In the genomic region with DNA sequence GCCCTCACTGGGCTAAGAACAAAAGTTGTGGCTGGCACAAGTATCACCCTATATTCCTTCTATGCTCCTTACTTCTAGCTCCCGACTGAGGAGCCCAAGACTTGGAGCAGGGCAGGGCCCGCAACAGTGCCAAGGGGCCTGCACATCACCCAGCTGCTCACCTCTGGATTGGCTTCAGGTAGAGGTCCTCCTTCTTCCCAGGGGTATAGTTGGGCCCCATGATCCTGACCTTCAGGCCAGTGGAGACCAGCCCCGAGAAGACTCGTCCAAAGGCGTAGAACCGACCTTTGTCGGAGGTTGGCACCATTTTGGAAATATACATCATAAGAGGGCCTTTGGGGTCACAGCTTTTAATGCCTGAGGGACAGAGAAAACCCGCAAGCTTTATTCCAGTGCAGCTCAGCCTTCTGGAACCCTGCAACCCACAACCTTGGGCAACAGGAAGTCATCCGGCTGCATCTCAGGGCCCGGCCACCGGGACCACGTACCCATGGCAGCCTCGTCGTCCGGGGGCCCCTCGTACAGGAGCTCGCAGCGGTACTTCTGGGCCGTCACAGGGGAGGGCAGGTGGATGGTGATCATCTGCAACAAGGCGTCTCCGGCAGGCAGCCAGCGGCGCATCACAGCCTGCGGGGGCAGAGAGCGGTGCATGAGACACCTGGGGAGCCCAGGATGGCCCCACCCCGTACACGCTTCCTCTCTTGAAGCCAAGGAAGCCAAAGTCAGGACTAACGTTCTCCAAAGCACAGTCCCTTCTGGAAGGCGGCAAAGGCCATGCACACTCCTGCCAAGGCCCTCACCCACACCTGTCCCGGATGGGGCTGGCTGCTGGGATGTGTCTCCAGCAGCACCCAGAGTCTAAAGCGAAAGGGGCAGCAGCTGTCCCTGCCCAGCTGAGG, we compare ENCODE assay signal across 3 cellular contexts.
A peak's percentile ranks its signal among the peaks of the same experiment; 100 is the strongest.
TF ChIP-seq lines count a peak whose summit lies in the region.

No MANE protein-coding gene starts in this region.

TF ChIP-seq in SK-N-SH, 30 proteins besides CTCF, POLR2A, EP300 and RAD21:
- TF ChIP-seq, protein P1, sequence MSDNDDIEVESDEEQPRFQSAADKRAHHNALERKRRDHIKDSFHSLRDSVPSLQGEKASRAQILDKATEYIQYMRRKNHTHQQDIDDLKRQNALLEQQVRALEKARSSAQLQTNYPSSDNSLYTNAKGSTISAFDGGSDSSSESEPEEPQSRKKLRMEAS (IDR thresholded peaks at IDR 0.05; ENCODE audit: low read depth): no peak
- no peak for TF ChIP-seq MEF2A (IDR thresholded peaks at IDR 0.05; ENCODE audit: borderline replicate concordance, low read depth)
- no peak for TF ChIP-seq SIN3A (IDR thresholded peaks at IDR 0.05; ENCODE audit: borderline replicate concordance, low read depth, low read length)

TF ChIP-seq in SK-N-SH treated with all-trans-retinoic acid at 6 μM for 48 hours, 23 proteins besides CTCF, POLR2A, EP300 and RAD21:
- TF ChIP-seq ZNF565 (CRISPR knock-in tag; conservative IDR thresholded peaks at IDR 0.05; ENCODE audit: low read depth) (no peak), ISL1 (CRISPR knock-in tag; IDR thresholded peaks at IDR 0.05) (no peak), ZFP30 (CRISPR knock-in tag; IDR thresholded peaks at IDR 0.05) (no peak), ZNF70 (CRISPR knock-in tag; IDR thresholded peaks at IDR 0.05) (no peak), RARB (CRISPR knock-in tag; IDR thresholded peaks at IDR 0.05) (no peak), ESRRG (CRISPR knock-in tag; IDR thresholded peaks at IDR 0.05) (no peak), BACH2 (CRISPR knock-in tag; IDR thresholded peaks at IDR 0.05; ENCODE audit: borderline replicate concordance) (no peak), TOX (CRISPR knock-in tag; IDR thresholded peaks at IDR 0.05; ENCODE audit: borderline replicate concordance) (no peak), CSDC2 (CRISPR knock-in tag; IDR thresholded peaks at IDR 0.05) (no peak), ZNF8 (CRISPR knock-in tag; IDR thresholded peaks at IDR 0.05) (no peak), ZFP3 (CRISPR knock-in tag; IDR thresholded peaks at IDR 0.05) (no peak), OSR1 (CRISPR knock-in tag; IDR thresholded peaks at IDR 0.05) (no peak), ARNTL (CRISPR knock-in tag; IDR thresholded peaks at IDR 0.05; ENCODE audit: borderline replicate concordance, low read depth) (no peak), PPARA (CRISPR knock-in tag; IDR thresholded peaks at IDR 0.05; ENCODE audit: borderline replicate concordance) (no peak), ZC3H10 (CRISPR knock-in tag; IDR thresholded peaks at IDR 0.05) (no peak)
- TF ChIP-seq, protein P2, sequence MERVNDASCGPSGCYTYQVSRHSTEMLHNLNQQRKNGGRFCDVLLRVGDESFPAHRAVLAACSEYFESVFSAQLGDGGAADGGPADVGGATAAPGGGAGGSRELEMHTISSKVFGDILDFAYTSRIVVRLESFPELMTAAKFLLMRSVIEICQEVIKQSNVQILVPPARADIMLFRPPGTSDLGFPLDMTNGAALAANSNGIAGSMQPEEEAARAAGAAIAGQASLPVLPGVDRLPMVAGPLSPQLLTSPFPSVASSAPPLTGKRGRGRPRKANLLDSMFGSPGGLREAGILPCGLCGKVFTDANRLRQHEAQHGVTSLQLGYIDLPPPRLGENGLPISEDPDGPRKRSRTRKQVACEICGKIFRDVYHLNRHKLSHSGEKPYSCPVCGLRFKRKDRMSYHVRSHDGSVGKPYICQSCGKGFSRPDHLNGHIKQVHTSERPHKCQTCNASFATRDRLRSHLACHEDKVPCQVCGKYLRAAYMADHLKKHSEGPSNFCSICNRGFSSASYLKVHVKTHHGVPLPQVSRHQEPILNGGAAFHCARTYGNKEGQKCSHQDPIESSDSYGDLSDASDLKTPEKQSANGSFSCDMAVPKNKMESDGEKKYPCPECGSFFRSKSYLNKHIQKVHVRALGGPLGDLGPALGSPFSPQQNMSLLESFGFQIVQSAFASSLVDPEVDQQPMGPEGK (CRISPR knock-in tag; IDR thresholded peaks at IDR 0.05; ENCODE audit: borderline replicate concordance): no peak
- TF ChIP-seq, protein P3, sequence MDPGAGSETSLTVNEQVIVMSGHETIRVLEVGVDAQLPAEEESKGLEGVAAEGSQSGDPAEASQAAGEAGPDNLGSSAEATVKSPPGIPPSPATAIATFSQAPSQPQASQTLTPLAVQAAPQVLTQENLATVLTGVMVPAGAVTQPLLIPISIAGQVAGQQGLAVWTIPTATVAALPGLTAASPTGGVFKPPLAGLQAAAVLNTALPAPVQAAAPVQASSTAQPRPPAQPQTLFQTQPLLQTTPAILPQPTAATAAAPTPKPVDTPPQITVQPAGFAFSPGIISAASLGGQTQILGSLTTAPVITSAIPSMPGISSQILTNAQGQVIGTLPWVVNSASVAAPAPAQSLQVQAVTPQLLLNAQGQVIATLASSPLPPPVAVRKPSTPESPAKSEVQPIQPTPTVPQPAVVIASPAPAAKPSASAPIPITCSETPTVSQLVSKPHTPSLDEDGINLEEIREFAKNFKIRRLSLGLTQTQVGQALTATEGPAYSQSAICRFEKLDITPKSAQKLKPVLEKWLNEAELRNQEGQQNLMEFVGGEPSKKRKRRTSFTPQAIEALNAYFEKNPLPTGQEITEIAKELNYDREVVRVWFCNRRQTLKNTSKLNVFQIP (CRISPR knock-in tag; IDR thresholded peaks at IDR 0.05; ENCODE audit: borderline replicate concordance, low read depth): no peak
- TF ChIP-seq, protein P4, sequence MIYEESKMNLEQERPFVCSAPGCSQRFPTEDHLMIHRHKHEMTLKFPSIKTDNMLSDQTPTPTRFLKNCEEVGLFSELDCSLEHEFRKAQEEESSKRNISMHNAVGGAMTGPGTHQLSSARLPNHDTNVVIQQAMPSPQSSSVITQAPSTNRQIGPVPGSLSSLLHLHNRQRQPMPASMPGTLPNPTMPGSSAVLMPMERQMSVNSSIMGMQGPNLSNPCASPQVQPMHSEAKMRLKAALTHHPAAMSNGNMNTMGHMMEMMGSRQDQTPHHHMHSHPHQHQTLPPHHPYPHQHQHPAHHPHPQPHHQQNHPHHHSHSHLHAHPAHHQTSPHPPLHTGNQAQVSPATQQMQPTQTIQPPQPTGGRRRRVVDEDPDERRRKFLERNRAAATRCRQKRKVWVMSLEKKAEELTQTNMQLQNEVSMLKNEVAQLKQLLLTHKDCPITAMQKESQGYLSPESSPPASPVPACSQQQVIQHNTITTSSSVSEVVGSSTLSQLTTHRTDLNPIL (CRISPR knock-in tag; IDR thresholded peaks at IDR 0.05; ENCODE audit: low read depth): no peak
- TF ChIP-seq, protein P5, sequence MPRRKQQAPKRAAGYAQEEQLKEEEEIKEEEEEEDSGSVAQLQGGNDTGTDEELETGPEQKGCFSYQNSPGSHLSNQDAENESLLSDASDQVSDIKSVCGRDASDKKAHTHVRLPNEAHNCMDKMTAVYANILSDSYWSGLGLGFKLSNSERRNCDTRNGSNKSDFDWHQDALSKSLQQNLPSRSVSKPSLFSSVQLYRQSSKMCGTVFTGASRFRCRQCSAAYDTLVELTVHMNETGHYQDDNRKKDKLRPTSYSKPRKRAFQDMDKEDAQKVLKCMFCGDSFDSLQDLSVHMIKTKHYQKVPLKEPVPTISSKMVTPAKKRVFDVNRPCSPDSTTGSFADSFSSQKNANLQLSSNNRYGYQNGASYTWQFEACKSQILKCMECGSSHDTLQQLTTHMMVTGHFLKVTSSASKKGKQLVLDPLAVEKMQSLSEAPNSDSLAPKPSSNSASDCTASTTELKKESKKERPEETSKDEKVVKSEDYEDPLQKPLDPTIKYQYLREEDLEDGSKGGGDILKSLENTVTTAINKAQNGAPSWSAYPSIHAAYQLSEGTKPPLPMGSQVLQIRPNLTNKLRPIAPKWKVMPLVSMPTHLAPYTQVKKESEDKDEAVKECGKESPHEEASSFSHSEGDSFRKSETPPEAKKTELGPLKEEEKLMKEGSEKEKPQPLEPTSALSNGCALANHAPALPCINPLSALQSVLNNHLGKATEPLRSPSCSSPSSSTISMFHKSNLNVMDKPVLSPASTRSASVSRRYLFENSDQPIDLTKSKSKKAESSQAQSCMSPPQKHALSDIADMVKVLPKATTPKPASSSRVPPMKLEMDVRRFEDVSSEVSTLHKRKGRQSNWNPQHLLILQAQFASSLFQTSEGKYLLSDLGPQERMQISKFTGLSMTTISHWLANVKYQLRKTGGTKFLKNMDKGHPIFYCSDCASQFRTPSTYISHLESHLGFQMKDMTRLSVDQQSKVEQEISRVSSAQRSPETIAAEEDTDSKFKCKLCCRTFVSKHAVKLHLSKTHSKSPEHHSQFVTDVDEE (CRISPR knock-in tag; IDR thresholded peaks at IDR 0.05): no peak

TF ChIP-seq in K562, 482 proteins besides CTCF, POLR2A, EP300 and RAD21:
- TF ChIP-seq SIN3B (IDR thresholded peaks at IDR 0.05; ENCODE audit: low read depth): no peak
- TF ChIP-seq TAL1 (IDR thresholded peaks at IDR 0.05): no peak
- peak; percentile 67 for TF ChIP-seq RBFOX2 (IDR thresholded peaks at IDR 0.05; ENCODE audit: low read depth, low read length)
- TF ChIP-seq, protein P6, sequence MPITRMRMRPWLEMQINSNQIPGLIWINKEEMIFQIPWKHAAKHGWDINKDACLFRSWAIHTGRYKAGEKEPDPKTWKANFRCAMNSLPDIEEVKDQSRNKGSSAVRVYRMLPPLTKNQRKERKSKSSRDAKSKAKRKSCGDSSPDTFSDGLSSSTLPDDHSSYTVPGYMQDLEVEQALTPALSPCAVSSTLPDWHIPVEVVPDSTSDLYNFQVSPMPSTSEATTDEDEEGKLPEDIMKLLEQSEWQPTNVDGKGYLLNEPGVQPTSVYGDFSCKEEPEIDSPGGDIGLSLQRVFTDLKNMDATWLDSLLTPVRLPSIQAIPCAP (CRISPR knock-in tag; IDR thresholded peaks at IDR 0.05; ENCODE audit: borderline replicate concordance): 0 out of 2 replicates have a peak, but pooled peaks have one; percentile 15
- TF ChIP-seq ZEB2 (IDR thresholded peaks at IDR 0.05): no peak
- TF ChIP-seq POLR2G (IDR thresholded peaks at IDR 0.05; ENCODE audit: low read depth, low read length): 0 out of 2 replicates have a peak, but pooled peaks have one; percentile 49
- TF ChIP-seq, protein P7, sequence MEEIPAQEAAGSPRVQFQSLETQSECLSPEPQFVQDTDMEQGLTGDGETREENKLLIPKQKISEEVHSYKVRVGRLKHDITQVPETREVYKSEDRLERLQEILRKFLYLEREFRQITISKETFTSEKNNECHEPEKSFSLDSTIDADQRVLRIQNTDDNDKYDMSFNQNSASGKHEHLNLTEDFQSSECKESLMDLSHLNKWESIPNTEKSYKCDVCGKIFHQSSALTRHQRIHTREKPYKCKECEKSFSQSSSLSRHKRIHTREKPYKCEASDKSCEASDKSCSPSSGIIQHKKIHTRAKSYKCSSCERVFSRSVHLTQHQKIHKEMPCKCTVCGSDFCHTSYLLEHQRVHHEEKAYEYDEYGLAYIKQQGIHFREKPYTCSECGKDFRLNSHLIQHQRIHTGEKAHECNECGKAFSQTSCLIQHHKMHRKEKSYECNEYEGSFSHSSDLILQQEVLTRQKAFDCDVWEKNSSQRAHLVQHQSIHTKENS (CRISPR knock-in tag; IDR thresholded peaks at IDR 0.05): no peak
- peak; percentile 86 for TF ChIP-seq RBM22 (IDR thresholded peaks at IDR 0.05; ENCODE audit: low read depth, low read length, poor library complexity, severe bottlenecking)
- TF ChIP-seq, protein P8, sequence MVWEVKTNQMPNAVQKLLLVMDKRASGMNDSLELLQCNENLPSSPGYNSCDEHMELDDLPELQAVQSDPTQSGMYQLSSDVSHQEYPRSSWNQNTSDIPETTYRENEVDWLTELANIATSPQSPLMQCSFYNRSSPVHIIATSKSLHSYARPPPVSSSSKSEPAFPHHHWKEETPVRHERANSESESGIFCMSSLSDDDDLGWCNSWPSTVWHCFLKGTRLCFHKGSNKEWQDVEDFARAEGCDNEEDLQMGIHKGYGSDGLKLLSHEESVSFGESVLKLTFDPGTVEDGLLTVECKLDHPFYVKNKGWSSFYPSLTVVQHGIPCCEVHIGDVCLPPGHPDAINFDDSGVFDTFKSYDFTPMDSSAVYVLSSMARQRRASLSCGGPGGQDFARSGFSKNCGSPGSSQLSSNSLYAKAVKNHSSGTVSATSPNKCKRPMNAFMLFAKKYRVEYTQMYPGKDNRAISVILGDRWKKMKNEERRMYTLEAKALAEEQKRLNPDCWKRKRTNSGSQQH (CRISPR knock-in tag; IDR thresholded peaks at IDR 0.05): no peak
- peak; percentile 69 for TF ChIP-seq PCBP1 (IDR thresholded peaks at IDR 0.05; ENCODE audit: low read depth, low read length, poor library complexity, severe bottlenecking)
- no peak for TF ChIP-seq ETV6 (IDR thresholded peaks at IDR 0.05; ENCODE audit: borderline replicate concordance in 1 of 2, low read depth in 2 of 2, low read length in 1 of 2)
- TF ChIP-seq ETV6 (CRISPR knock-in tag; IDR thresholded peaks at IDR 0.05; ENCODE audit: borderline replicate concordance): 0 out of 2 replicates have a peak, but pooled peaks have one; percentile 20
- TF ChIP-seq SUPT5H (IDR thresholded peaks at IDR 0.05): peak; percentile 13
- TF ChIP-seq TOE1 (IDR thresholded peaks at IDR 0.05; ENCODE audit: borderline replicate concordance): no peak
- TF ChIP-seq TOE1 (CRISPR knock-in tag; IDR thresholded peaks at IDR 0.05; ENCODE audit: borderline replicate concordance, low read depth): no peak
- TF ChIP-seq, protein P9, sequence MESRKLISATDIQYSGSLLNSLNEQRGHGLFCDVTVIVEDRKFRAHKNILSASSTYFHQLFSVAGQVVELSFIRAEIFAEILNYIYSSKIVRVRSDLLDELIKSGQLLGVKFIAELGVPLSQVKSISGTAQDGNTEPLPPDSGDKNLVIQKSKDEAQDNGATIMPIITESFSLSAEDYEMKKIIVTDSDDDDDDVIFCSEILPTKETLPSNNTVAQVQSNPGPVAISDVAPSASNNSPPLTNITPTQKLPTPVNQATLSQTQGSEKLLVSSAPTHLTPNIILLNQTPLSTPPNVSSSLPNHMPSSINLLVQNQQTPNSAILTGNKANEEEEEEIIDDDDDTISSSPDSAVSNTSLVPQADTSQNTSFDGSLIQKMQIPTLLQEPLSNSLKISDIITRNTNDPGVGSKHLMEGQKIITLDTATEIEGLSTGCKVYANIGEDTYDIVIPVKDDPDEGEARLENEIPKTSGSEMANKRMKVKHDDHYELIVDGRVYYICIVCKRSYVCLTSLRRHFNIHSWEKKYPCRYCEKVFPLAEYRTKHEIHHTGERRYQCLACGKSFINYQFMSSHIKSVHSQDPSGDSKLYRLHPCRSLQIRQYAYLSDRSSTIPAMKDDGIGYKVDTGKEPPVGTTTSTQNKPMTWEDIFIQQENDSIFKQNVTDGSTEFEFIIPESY (CRISPR knock-in tag; IDR thresholded peaks at IDR 0.05): peak; percentile 43; the same call in 1 of the 2 replicates
- TF ChIP-seq TCFL5 (CRISPR knock-in tag; conservative IDR thresholded peaks at IDR 0.05): no peak
